Comparison of ENCODE assay signal across 1 cellular context in genomic region chr20:2684817-2685216, GRCh38.
TF ChIP-seq lines count a peak whose summit lies in the region.
"Not testable (repeated sequence)": the region's sequence is repeated elsewhere in the genome, so short reads cannot be mapped to it uniquely, and the experiment has no call there.

No MANE protein-coding gene starts in this region.

TF ChIP-seq in K562, 482 proteins besides CTCF, POLR2A, EP300 and RAD21 (continued from another document):
- TF ChIP-seq ZBTB40 (IDR thresholded peaks at IDR 0.05) (0 out of 2 replicates have a peak, but pooled peaks have one; percentile 29), ATF3 (IDR thresholded peaks at IDR 0.05) (peak; percentile 61), TFAP4 (CRISPR knock-in tag; IDR thresholded peaks at IDR 0.05; ENCODE audit: borderline replicate concordance) (0 out of 2 replicates have a peak, but pooled peaks have one; percentile 24)
- not testable (repeated sequence) for TF ChIP-seq ZBTB40 (CRISPR knock-in tag; IDR thresholded peaks at IDR 0.05); ATF3 (CRISPR knock-in tag; conservative IDR thresholded peaks at IDR 0.05)
